ENCODE assay signal across 38 cellular contexts in genomic region chr10:75342397-75342796, GRCh38. TPM values are rescaled to one million over a fixed set of nuclear protein-coding genes. Genes with fewer than 3 reads are reported as not detected.
"Had no signal": no experiment of that assay in that cellular context is flagged by ENCODE, and none has a peak within 500 bp of the region (broad histone marks: within the 10 kb centered on the region; RNA-seq: fewer than 3 reads in every experiment).

No MANE protein-coding gene starts in this region.

- FAIRE-seq: bronchial epithelial cell, TTC549 had no signal

- H3K4me1 Mint-ChIP-seq: activated B cell treated with CpG ODN at 0.5 μM for 24 hours had no signal

- H3K9me3 Mint-ChIP-seq: activated B cell treated with CpG ODN at 0.5 μM for 24 hours; activated CD8-positive, alpha-beta T cell treated with anti-CD3 and anti-CD28 coated beads for 36 hours; activated naive CD4-positive, alpha-beta T cell treated with anti-CD3 and anti-CD28 coated beads for 36 hours; activated naive CD4-positive, alpha-beta T cell treated with anti-CD3 and anti-CD28 coated beads, Interleukin-2, amount 50 U/mL, for 72 hours; activated T-cell treated with anti-CD3 and anti-CD28 coated beads, Interleukin-2, amount 50 U/mL, for 24 hours; activated T-helper 2 cell treated with anti-CD3 and anti-CD28 coated beads, Interferon-gamma antibody, Interleukin-2, Interleukin-4, amounts not matched to agents 10 μg/mL and 5 μg/mL and 100 μg/mL, durations not matched to agents 14 hours and 24 hours and 36 hours; T-helper 1 cell treated with Interleukin-12 subunit alpha and Interleukin-12 subunit beta and Interleukin-4 antibody, amounts not matched to agents 30 μg/mL and 1 μg/mL, for 36 hours; T-helper 2 cell treated with Interferon-gamma antibody and Interleukin-4, amounts not matched to agents 5 μg/mL and 100 μg/mL, for 36 hours had no signal

- H3K9me3 ChIP-seq: adrenal gland, SJSA1, SK-N-SH had no signal

- H3K4me3 Mint-ChIP-seq: activated B cell treated with CpG ODN at 0.5 μM for 24 hours; activated CD8-positive, alpha-beta T cell treated with anti-CD3 and anti-CD28 coated beads for 36 hours; activated naive CD4-positive, alpha-beta T cell treated with anti-CD3 and anti-CD28 coated beads for 36 hours; activated T-cell treated with anti-CD3 and anti-CD28 coated beads, Interleukin-2, amount 50 U/mL, for 24 hours; brain; T-helper 1 cell treated with Interleukin-12 subunit alpha and Interleukin-12 subunit beta and Interleukin-4 antibody, amounts not matched to agents 30 μg/mL and 1 μg/mL, for 36 hours; T-helper 2 cell treated with Interferon-gamma antibody and Interleukin-4, amounts not matched to agents 5 μg/mL and 100 μg/mL, for 36 hours had no signal

- H3K27ac ChIP-seq: adrenal gland, KMS-11, Peyer's patch, SJSA1 had no signal

- H3K4me3 ChIP-seq: adrenal gland, Peyer's patch, SJSA1 had no signal

- H3K36me3 ChIP-seq: adrenal gland, Peyer's patch, SJSA1 had no signal

- DNase-seq: activated B cell treated with CpG ODN at 0.5 μM for 24 hours; activated CD4-positive, alpha-beta T cell treated with anti-CD3 and anti-CD28 coated beads for 48 hours; activated CD4-positive, alpha-beta T cell treated with anti-CD3 and anti-CD28 coated beads, Interleukin-2, amount 50 U/mL, for 4 hours; activated CD4-positive, CD25-positive, alpha-beta regulatory T cell treated with anti-CD3 and anti-CD28 coated beads, Interleukin-2, amount 50 U/mL, for 72 hours; activated CD8-positive, alpha-beta T cell treated with anti-CD3 and anti-CD28 coated beads for 36 hours; activated gamma-delta T cell; activated naive CD4-positive, alpha-beta T cell treated with anti-CD3 and anti-CD28 coated beads for 36 hours; activated T-cell treated with anti-CD3 and anti-CD28 coated beads, Interleukin-2, amount 50 U/mL, for 24 hours; adrenal gland; caudate nucleus; cerebellar nuclear complex; MM.1S; MV-4-11; NCI-H1092; NCI-H1417; NCI-H146; NCI-H187; NCI-H2029 treated with DMSO at 0.1 percent for 48 hours; NCI-H2107; NCI-H2171; NCI-H510A; NCI-H526; NCI-H748 treated with DMSO at 0.1 percent for 48 hours; NK-92 treated with Interleukin-12 subunit alpha and Interleukin-12 subunit beta, amount 100 ng/mL, for 24 hours; PC-3; Peyer's patch; RPMI8226; SHP77 treated with DMSO at 0.1 percent for 48 hours; SK-N-SH had no signal

- H3K9ac ChIP-seq: KMS-11, SK-N-SH had no signal

- H3K4me2 ChIP-seq: KMS-11, SK-N-SH had no signal

- H3K9me2 ChIP-seq: SK-N-SH had no signal

- ATAC-seq: activated CD8-positive, alpha-beta T cell treated with anti-CD3 and anti-CD28 coated beads for 36 hours; activated naive CD4-positive, alpha-beta T cell treated with anti-CD3 and anti-CD28 coated beads, Interleukin-2, amount 50 U/mL, for 72 hours; PC-3 had no signal

- H3K27ac Mint-ChIP-seq: activated B cell treated with CpG ODN at 0.5 μM for 24 hours; activated CD8-positive, alpha-beta T cell treated with anti-CD3 and anti-CD28 coated beads for 36 hours; activated naive CD4-positive, alpha-beta T cell treated with anti-CD3 and anti-CD28 coated beads for 36 hours; activated naive CD4-positive, alpha-beta T cell treated with anti-CD3 and anti-CD28 coated beads, Interleukin-2, amount 50 U/mL, for 72 hours; activated T-cell treated with anti-CD3 and anti-CD28 coated beads, Interleukin-2, amount 50 U/mL, for 24 hours; activated T-helper 2 cell treated with anti-CD3 and anti-CD28 coated beads, Interferon-gamma antibody, Interleukin-2, Interleukin-4, amounts not matched to agents 10 μg/mL and 5 μg/mL and 100 μg/mL, durations not matched to agents 14 hours and 24 hours and 36 hours; brain; T-helper 1 cell treated with Interleukin-12 subunit alpha and Interleukin-12 subunit beta and Interleukin-4 antibody, amounts not matched to agents 30 μg/mL and 1 μg/mL, for 36 hours; T-helper 2 cell treated with Interferon-gamma antibody and Interleukin-4, amounts not matched to agents 5 μg/mL and 100 μg/mL, for 36 hours had no signal

- H3K36me3 Mint-ChIP-seq: activated naive CD4-positive, alpha-beta T cell treated with anti-CD3 and anti-CD28 coated beads, Interleukin-2, amount 50 U/mL, for 72 hours; brain had no signal

- H3K4me1 ChIP-seq: adrenal gland, Peyer's patch, SJSA1 had no signal

- H3K27me3 Mint-ChIP-seq: activated CD8-positive, alpha-beta T cell treated with anti-CD3 and anti-CD28 coated beads for 36 hours had no signal

- H3K27me3 ChIP-seq: adrenal gland, Peyer's patch, SJSA1 had no signal

RNA-seq across cellular contexts. Expression of gene ZNF503, which starts 59.2 kb away (rescaled TPM):
- total RNA-seq: activated B cell treated with CpG ODN at 0.5 μM for 24 hours had no signal
